8 cellular contexts compared by ENCODE assay signal in the genomic region with DNA sequence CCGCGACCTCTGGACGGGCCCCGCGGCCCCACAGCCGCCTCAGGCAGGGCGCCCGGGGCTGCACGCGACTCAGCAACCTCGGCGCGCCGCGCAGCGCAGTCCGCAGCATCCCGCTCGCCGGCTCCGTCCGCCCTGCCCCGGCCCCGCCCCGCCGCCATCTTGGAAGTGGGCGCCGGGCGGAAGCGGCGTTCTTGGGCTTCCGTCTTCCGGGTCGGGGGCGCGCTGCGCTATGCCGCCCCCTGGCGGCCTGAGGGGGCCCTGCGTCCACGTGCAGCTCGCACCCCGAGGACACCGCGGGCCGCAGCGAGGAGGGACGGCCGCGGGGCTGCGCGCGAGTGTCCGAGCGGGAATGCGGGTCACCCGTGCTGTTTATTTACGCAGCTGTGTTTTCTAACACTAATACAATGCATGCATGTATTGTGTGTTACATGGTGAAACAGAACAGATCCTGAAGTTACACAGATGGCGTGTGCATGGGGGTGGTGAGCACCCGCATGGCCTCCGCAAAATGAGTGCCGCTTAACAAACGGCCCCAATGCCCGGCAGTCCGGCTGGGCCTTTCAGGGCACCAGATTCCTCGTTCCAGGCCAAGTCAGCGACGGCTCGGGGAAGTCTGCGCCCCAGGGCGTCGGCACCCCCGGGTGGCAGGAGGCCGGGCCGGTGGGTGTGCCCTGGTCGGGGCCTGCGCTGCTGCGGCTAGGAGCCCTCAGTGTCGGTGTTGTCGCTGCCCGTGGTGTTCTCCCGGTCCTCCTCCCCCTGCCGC. TPM values are rescaled to one million over a fixed set of nuclear protein-coding genes. Genes with fewer than 3 reads are reported as not detected.
DNase-seq lines count a peak whose midpoint lies in the region; ATAC-seq and TF ChIP-seq lines count a peak whose summit lies in the region.

DNLZ (minus strand) TSS at position 139 of the 763 bp plus-strand sequence; CDS start at position 109, 30 bp downstream.

- no peaks in the 10 kb centered on the region for H3K27me3 Mint-ChIP-seq in activated B cell treated with CpG ODN at 0.5 μM for 24 hours

- CTCF ChIA-PET in AG04450 (lab: Charles Lee): interaction anchor here (0.6 to 3.4 kb wide), 11 partner anchors 9 to 61 kb away, joined by 3 to 25 read pairs (median 3); no protein-coding TSS in a partner anchor
- CTCF ChIA-PET in activated B cell treated with CpG ODN at 0.5 μM for 24 hours (lab: Charles Lee): interaction anchor here (0.9 to 1.7 kb wide), 6 partner anchors 28 to 241 kb away, joined by 3 to 8 read pairs (median 3); no protein-coding TSS in a partner anchor

- peaks cover 20% of the 10 kb centered on the region for H3K36me3 Mint-ChIP-seq in activated B cell treated with CpG ODN at 0.5 μM for 24 hours (ENCODE audit: low read depth)

- peaks cover 9% of the 10 kb centered on the region for H3K4me1 Mint-ChIP-seq in activated B cell treated with CpG ODN at 0.5 μM for 24 hours

- POLR2A ChIA-PET in AG04450 (lab: Yijun Ruan, JAX) (interaction anchor here (0.6 to 3.9 kb wide), 11 partner anchors 9 to 52 kb away, joined by 3 to 22 read pairs (median 4); partner anchors contain the start of genes ENTR1 and PMPCA), activated B cell treated with CpG ODN at 0.5 μM for 24 hours (lab: Charles Lee) (interaction anchor here (0.7 to 2.4 kb wide), 16 partner anchors 10 to 254 kb away, joined by 3 to 19 read pairs (median 5); partner anchors contain the start of genes ENTR1, PMPCA and SNAPC4)

- DNase-seq in AG04450 (ENCODE audit: low read depth, low spot score) (peak; percentile 60), NCI-H2171 treated with DMSO at 0.1 percent for 48 hours (lab: John Stamatoyannopoulos, UW) (peak; percentile 89), activated B cell treated with CpG ODN at 0.5 μM for 24 hours (peak; percentile 90), cardiac fibroblast (ENCODE audit: low read depth in 2 of 2) (peak; percentile 82 to 89), iris pigment epithelial cell (ENCODE audit: low read depth) (peak; percentile 78)
- peak; percentile 75 to 81 (median 79) for DNase-seq in stimulated activated CD4-positive, alpha-beta T cell treated with anti-CD3 and anti-CD28 coated beads, Interleukin-12 subunit alpha, Interleukin-12 subunit beta, amount 100 ng/mL, for 48 hours (ENCODE audit: low read depth in 2 of 3, low spot score in 1 of 3)

- intact Hi-C loops in activated B cell treated with CpG ODN at 0.5 μM for 24 hours (cut with micrococcal nuclease): loop anchor here (1.0 to 5.0 kb wide), 11 partner anchors 21 to 402 kb away; partner anchors contain the start of genes GPSM1, INPP5E, QSOX2 and SEC16A

- H3K9me3 Mint-ChIP-seq in activated B cell treated with CpG ODN at 0.5 μM for 24 hours: no peaks in the 10 kb centered on the region

- peak within 1 kb of the TSS; percentile 65 for H3K27ac ChIP-seq in AG04450 (ENCODE audit: low read depth, low read length)

- peak within 1 kb of the TSS; percentile 86 for H3K4me3 Mint-ChIP-seq in activated B cell treated with CpG ODN at 0.5 μM for 24 hours

- ATAC-seq in GM18858 (IDR thresholded peaks at IDR 0.05; ENCODE audit: unreplicated experiment): peak; percentile 52
- peak; percentile 46 for ATAC-seq in HG03064 (IDR thresholded peaks at IDR 0.05; ENCODE audit: low read depth, unreplicated experiment)
- peak; percentile 69 for ATAC-seq in activated B cell treated with CpG ODN at 0.5 μM for 24 hours (ENCODE audit: low read depth)

- peak; percentile 81 for TF ChIP-seq CTCF in AG04450 (IDR thresholded peaks at IDR 0.05; ENCODE audit: low read depth, low read length)
- peak; percentile 84 for TF ChIP-seq CTCF in activated B cell treated with CpG ODN at 0.5 μM for 24 hours (IDR thresholded peaks at IDR 0.05)
- peak; percentile 61 for TF ChIP-seq CTCF in cardiac fibroblast (IDR thresholded peaks at IDR 0.05; ENCODE audit: low read depth, low read length)

- H3K9me3 ChIP-seq in AG04450 (ENCODE audit: control insufficient read depth, insufficient read depth, low read length): peaks cover 9% of the 10 kb centered on the region; the same call in 1 of the 2 replicates

- H3K4me3 ChIP-seq in AG04450 (ENCODE audit: low read depth, low read length) (peak within 1 kb of the TSS; percentile 72), cardiac fibroblast (replicated peaks in 1 of 2; ENCODE audit: low read depth in 2 of 2, low read length in 2 of 2) (peak within 1 kb of the TSS; percentile 69 to 79)

- H3K27me3 ChIP-seq in AG04450 (ENCODE audit: control insufficient read depth, insufficient read depth, low read length): no peaks in the 10 kb centered on the region

- H3K27ac Mint-ChIP-seq in activated B cell treated with CpG ODN at 0.5 μM for 24 hours: peak within 1 kb of the TSS; percentile 87

RNA-seq across cellular contexts. Expression of gene DNLZ, which starts in this region (rescaled TPM):
- polyA plus RNA-seq in AG04450 (2011; rRNA removed): 3.7 and 4.7 TPM in 2 replicates
- 0.74 and 0.96 TPM in 2 replicates for polyA minus RNA-seq in AG04450 (2011; rRNA and poly(A)+ RNA removed)
- total RNA-seq in activated B cell treated with CpG ODN at 0.5 μM for 24 hours: 27.1 and 28.9 TPM in 2 replicates

Comparison
In these comparisons a context has a peak if more than half of its experiments do, and no peak if none do; other contexts are left out.
1. Peak in every context shown above with its lines: DNase-seq, ATAC-seq, H3K4me3 ChIP-seq and H3K27ac ChIP-seq.